11 cellular contexts compared by ENCODE assay signal in the genomic region with DNA sequence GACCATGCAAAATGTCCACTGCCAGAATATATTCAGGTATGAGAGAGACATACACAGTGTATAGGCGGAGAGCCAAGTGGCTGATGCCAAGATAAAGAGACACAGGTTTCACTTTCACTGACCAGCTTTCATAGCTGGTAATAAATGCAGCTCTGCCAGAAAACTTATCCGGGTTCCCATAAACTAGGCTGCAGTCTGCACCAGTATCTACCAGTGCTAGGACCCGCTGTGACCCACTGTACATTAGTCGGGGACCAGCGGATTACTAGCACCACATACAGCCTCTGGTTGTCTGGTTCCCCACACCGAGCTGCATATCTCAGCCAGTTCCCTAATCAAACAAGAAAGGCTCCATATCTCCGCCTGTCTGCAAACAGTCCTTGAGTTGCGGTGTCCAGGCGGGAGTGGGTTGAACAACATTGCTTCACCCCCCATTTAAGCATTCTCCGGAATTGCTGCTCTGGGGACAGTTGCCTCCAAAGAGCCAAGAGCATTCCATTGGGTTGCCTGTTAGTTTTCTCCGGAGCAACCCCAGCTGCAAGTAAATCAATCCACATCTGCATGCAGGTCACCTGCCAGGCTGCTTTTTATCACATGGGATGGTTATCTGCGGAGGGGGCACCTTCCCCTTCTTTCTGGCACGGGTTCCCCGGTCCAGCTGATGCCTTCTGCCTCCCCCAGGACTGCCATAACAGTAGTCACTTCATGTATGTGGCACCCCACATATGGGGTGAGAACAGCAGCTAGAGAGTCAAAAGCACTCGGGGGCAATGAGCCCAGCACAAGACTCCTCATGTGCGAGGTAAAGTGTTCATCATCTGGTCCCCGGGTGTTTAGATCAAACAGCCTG. TPM values are rescaled to one million over a fixed set of nuclear protein-coding genes. Genes with fewer than 3 reads are reported as not detected.
DNase-seq lines count a peak whose midpoint lies in the region; ATAC-seq and TF ChIP-seq lines count a peak whose summit lies in the region.
"Had no signal": no experiment of that assay in that cellular context is flagged by ENCODE, and none has a peak within 500 bp of the region (broad histone marks: within the 10 kb centered on the region; RNA-seq: fewer than 3 reads in every experiment).

No MANE protein-coding gene starts in this region.

- no peak for TF ChIP-seq CTCF in BE2C (IDR thresholded peaks at IDR 0.05; ENCODE audit: low read depth, low read length)
- TF ChIP-seq CTCF in nephron (IDR thresholded peaks at IDR 0.05; ENCODE audit: unreplicated experiment in 3 of 3) = no peak
- no peak for TF ChIP-seq CTCF in CD8-positive, alpha-beta T cell (IDR thresholded peaks at IDR 0.05)

- H3K36me3 ChIP-seq in BE2C = no peaks in the 10 kb centered on the region
- no peaks in the 10 kb centered on the region for H3K36me3 ChIP-seq in endocrine pancreas (ENCODE audit: control insufficient read depth, insufficient read depth, low read length)
- H3K36me3 ChIP-seq in CD8-positive, alpha-beta T cell (ENCODE audit: insufficient read depth, low read length) = no peaks in the 10 kb centered on the region

- peaks cover 5% of the 10 kb centered on the region for H3K9me3 Mint-ChIP-seq in nephron
- no peaks in the 10 kb centered on the region for H3K9me3 Mint-ChIP-seq in activated CD4-positive, alpha-beta T cell treated with anti-CD3 and anti-CD28 coated beads for 36 hours (ENCODE audit: low read depth)
- H3K9me3 Mint-ChIP-seq in CD8-positive, alpha-beta T cell = no peaks in the 10 kb centered on the region
- H3K9me3 Mint-ChIP-seq: immature natural killer cell had no signal

- H3K4me1 ChIP-seq in BE2C (peaks cover 13% of the 10 kb centered on the region), endocrine pancreas (ENCODE audit: control insufficient read depth, insufficient read depth, low read length) (no peaks in the 10 kb centered on the region)
- H3K4me1 ChIP-seq in CD8-positive, alpha-beta T cell (ENCODE audit: insufficient read depth, low read length) = no peaks in the 10 kb centered on the region

- peaks cover 13% of the 10 kb centered on the region for H3K36me3 Mint-ChIP-seq in nephron (ENCODE audit: low read depth)
- no peaks in the 10 kb centered on the region for H3K36me3 Mint-ChIP-seq in activated CD4-positive, alpha-beta T cell treated with anti-CD3 and anti-CD28 coated beads for 36 hours (ENCODE audit: low read depth)
- no peaks in the 10 kb centered on the region for H3K36me3 Mint-ChIP-seq in CD8-positive, alpha-beta T cell
- H3K36me3 Mint-ChIP-seq: immature natural killer cell had no signal

- H3K27me3 ChIP-seq in BE2C = no peaks in the 10 kb centered on the region
- H3K27me3 ChIP-seq in endocrine pancreas (ENCODE audit: control insufficient read depth, insufficient read depth, low read length) = no peaks in the 10 kb centered on the region
- H3K27me3 ChIP-seq in CD8-positive, alpha-beta T cell (ENCODE audit: insufficient read depth, low read length) = no peaks in the 10 kb centered on the region

- H3K4me3 Mint-ChIP-seq in nephron = no peak overlapping the region
- H3K4me3 Mint-ChIP-seq in activated CD4-positive, alpha-beta T cell treated with anti-CD3 and anti-CD28 coated beads for 36 hours = no peak overlapping the region
- H3K4me3 Mint-ChIP-seq in CD8-positive, alpha-beta T cell = no peak overlapping the region

- H3K4me1 Mint-ChIP-seq in nephron = peaks cover 29% of the 10 kb centered on the region
- H3K4me1 Mint-ChIP-seq in activated CD4-positive, alpha-beta T cell treated with anti-CD3 and anti-CD28 coated beads for 36 hours = no peaks in the 10 kb centered on the region
- H3K4me1 Mint-ChIP-seq in CD8-positive, alpha-beta T cell (ENCODE audit: low read depth) = no peaks in the 10 kb centered on the region

- H3K27ac Mint-ChIP-seq in nephron = peak overlapping the region in 2 of 3 experiments; percentile 10 to 36
- H3K27ac Mint-ChIP-seq in activated CD4-positive, alpha-beta T cell treated with anti-CD3 and anti-CD28 coated beads for 36 hours = no peak overlapping the region
- H3K27ac Mint-ChIP-seq in CD8-positive, alpha-beta T cell = no peak overlapping the region
- H3K27ac Mint-ChIP-seq: immature natural killer cell had no signal

- intact Hi-C loops in activated CD4-positive, alpha-beta T cell treated with anti-CD3 and anti-CD28 coated beads for 36 hours (cut with DNase I, micrococcal nuclease) = no loop called here
- intact Hi-C loops in CD8-positive, alpha-beta T cell (cut with DNase I, micrococcal nuclease) = loop anchor here in 1 of 2 experiments (5.0 kb wide), 1 partner anchor 42 kb away; no protein-coding TSS in a partner anchor

- H3K9ac ChIP-seq in endocrine pancreas (ENCODE audit: control insufficient read depth, insufficient read depth, low read length) = no peak overlapping the region

- no peak for ATAC-seq in activated CD4-positive, alpha-beta T cell treated with anti-CD3 and anti-CD28 coated beads for 36 hours
- ATAC-seq in CD8-positive, alpha-beta T cell = no peak
- ATAC-seq in HG03097 (IDR thresholded peaks at IDR 0.05; ENCODE audit: low FRiP score, unreplicated experiment) = no peak

- CTCF ChIA-PET in activated CD4-positive, alpha-beta T cell treated with anti-CD3 and anti-CD28 coated beads for 36 hours (lab: Charles Lee) = interaction anchor here (0.8 kb wide), 1 partner anchor 17 kb away, joined by 7 read pairs; no protein-coding TSS in a partner anchor
- CTCF ChIA-PET in CD8-positive, alpha-beta T cell (lab: Charles Lee) = no interaction called here

- POLR2A ChIA-PET in activated CD4-positive, alpha-beta T cell treated with anti-CD3 and anti-CD28 coated beads for 36 hours (lab: Charles Lee) = no interaction called here
- POLR2A ChIA-PET in CD8-positive, alpha-beta T cell (lab: Charles Lee) = no interaction called here

- DNase-seq in BE2C (peak; percentile 29), NCI-H69 (lab: John Stamatoyannopoulos, UW) (peak; percentile 60), SHP77 treated with DMSO at 0.1 percent for 48 hours (lab: John Stamatoyannopoulos, UW) (no peak)
- DNase-seq in activated CD4-positive, alpha-beta T cell treated with anti-CD3 and anti-CD28 coated beads for 36 hours = no peak
- no peak for DNase-seq in CD8-positive, alpha-beta T cell
- DNase-seq: activated naive CD4-positive, alpha-beta T cell treated with anti-CD3 and anti-CD28 coated beads, Interleukin-2, amount 50 U/mL, for 16 hours; immature natural killer cell had no signal

- H3K4me3 ChIP-seq in BE2C (ENCODE audit: low read depth, low read length) (peak overlapping the region; percentile 59), endocrine pancreas (ENCODE audit: control insufficient read depth, insufficient read depth, low read length) (peak overlapping the region; percentile 71)
- H3K4me3 ChIP-seq in CD8-positive, alpha-beta T cell (ENCODE audit: low read depth, low read length) = no peak overlapping the region
- H3K4me3 ChIP-seq: SK-N-MC had no signal

- no peak overlapping the region for H3K27ac ChIP-seq in CD8-positive, alpha-beta T cell (ENCODE audit: low read depth, low read length)
- H3K27ac ChIP-seq: SK-N-MC had no signal

- no peaks in the 10 kb centered on the region for H3K27me3 Mint-ChIP-seq in nephron (ENCODE audit: low read depth)
- H3K27me3 Mint-ChIP-seq in activated CD4-positive, alpha-beta T cell treated with anti-CD3 and anti-CD28 coated beads for 36 hours = no peaks in the 10 kb centered on the region
- H3K27me3 Mint-ChIP-seq in CD8-positive, alpha-beta T cell (ENCODE audit: low read depth) = no peaks in the 10 kb centered on the region

- H3K9me3 ChIP-seq in BE2C (no peaks in the 10 kb centered on the region), endocrine pancreas (ENCODE audit: control insufficient read depth, low read length) (no peaks in the 10 kb centered on the region)
- H3K9me3 ChIP-seq in CD8-positive, alpha-beta T cell (ENCODE audit: low read length) = no peaks in the 10 kb centered on the region

RNA-seq across cellular contexts. Expression of a gene that starts 18.0 kb away (rescaled TPM):
- polyA plus RNA-seq in BE2C (2012; ENCODE audit: insufficient read depth, insufficient read length, low read depth) = 9.6 TPM
- 1 to 10 TPM; 4.4 to 5.7 TPM for total RNA-seq in activated CD4-positive, alpha-beta T cell treated with anti-CD3 and anti-CD28 coated beads for 36 hours
- total RNA-seq in CD8-positive, alpha-beta T cell = under 1 TPM; 0.35 to 0.36 TPM

RNA-seq across cellular contexts. Expression of a gene that starts 21.3 kb away (rescaled TPM):
- polyA plus RNA-seq in BE2C (2012; ENCODE audit: insufficient read depth, insufficient read length, low read depth) = 2.5 TPM
- total RNA-seq in activated CD4-positive, alpha-beta T cell treated with anti-CD3 and anti-CD28 coated beads for 36 hours = 1 to 10 TPM; 2.2 to 3.5 TPM
- 1 to 10 TPM; 2.3 TPM for total RNA-seq in CD8-positive, alpha-beta T cell

RNA-seq across cellular contexts. Expression of a gene that starts 21.4 kb away (rescaled TPM):
- polyA plus RNA-seq in BE2C (2012; ENCODE audit: insufficient read depth, insufficient read length, low read depth) = 0.79 TPM
- total RNA-seq in activated CD4-positive, alpha-beta T cell treated with anti-CD3 and anti-CD28 coated beads for 36 hours = under 1 TPM in 1 of 2 experiments, not detected in 1; 0.23 TPM
- 1 to 10 TPM in 1 of 2 experiments, under 1 TPM in 1; 0.95 to 1.4 TPM for total RNA-seq in CD8-positive, alpha-beta T cell
- polyA plus RNA-seq: immature natural killer cell had no signal

Comparison
In these comparisons a context has a peak if more than half of its experiments do, and no peak if none do; other contexts are left out.
1. DNase-seq: peak in BE2C (single experiment) and NCI-H69 (single experiment); none in SHP77 treated with DMSO at 0.1 percent for 48 hours (single experiment), activated CD4-positive, alpha-beta T cell treated with anti-CD3 and anti-CD28 coated beads for 36 hours (single experiment) and CD8-positive, alpha-beta T cell (0 of 7).
2. H3K27ac Mint-ChIP-seq: peak in nephron (2 of 3); none in activated CD4-positive, alpha-beta T cell treated with anti-CD3 and anti-CD28 coated beads for 36 hours (single experiment) and CD8-positive, alpha-beta T cell (single experiment).